In the genomic region with DNA sequence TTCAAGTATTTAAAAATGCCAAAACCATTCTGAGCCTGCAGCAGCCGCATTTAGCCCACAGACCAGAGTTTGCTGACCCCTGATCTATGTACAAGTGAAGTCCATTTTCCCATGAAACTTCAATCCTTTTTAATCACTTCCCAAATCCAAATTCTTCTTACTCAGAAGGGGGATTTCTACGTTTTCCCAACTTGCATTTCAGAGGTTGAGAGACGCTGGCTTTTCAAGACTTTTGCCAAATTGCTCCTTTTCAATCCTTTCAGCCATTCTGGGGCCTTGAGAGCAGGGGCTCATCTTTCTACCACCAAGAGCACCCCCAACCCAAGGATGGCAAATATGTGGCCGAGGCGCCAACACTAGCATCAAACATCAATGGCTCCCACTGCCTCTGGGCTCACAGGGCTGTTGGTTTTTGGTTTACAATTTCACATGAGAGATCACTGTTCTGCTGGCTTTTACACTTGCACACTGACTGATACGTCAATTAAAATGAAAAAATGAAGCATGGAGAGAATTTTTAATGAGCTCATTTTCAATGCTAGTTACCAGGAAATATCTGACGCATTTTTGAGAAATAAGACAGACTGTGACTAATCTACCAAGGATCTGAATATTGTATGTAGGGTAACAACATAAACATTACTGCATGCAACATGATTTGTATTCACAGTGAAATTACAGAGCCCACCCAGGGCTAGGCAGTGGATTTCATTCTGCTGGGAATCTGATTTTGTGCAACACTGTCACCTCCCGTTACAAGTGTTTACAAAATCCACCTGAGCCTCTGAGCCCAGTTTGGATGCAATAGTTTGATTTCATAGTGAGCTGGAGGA, we compare ENCODE assay signal across 7 cellular contexts. TPM values are rescaled to one million over a fixed set of nuclear protein-coding genes. Genes with fewer than 3 reads are reported as not detected.
DNase-seq lines count a peak whose midpoint lies in the region; TF ChIP-seq lines count a peak whose summit lies in the region.
"Not testable (repeated sequence)": the region's sequence is repeated elsewhere in the genome, so short reads cannot be mapped to it uniquely, and the experiment has no call there.

No MANE protein-coding gene starts in this region.

- not testable (repeated sequence) for H3K9me3 ChIP-seq in OCI-LY1 (ENCODE audit: low read length); mesenchymal stem cell (ENCODE audit: control insufficient read depth, low read length); skeletal muscle satellite cell (replicated peaks; ENCODE audit: low read length)

- peak overlapping the region; percentile 11 for H2BK120ac ChIP-seq in mesenchymal stem cell (ENCODE audit: low read depth, low read length)

- H3K27me3 ChIP-seq in OCI-LY1 (ENCODE audit: insufficient read depth, low read length); mesenchymal stem cell (ENCODE audit: control insufficient read depth in 1 of 2, insufficient read depth in 1 of 2, low read length in 2 of 2); skeletal muscle satellite cell (ENCODE audit: control insufficient read depth, insufficient read depth, low read length): not testable (repeated sequence)

- H3K79me1 ChIP-seq in mesenchymal stem cell (replicated peaks; ENCODE audit: low read length, poor library complexity, severe bottlenecking): not testable (repeated sequence)

- H2BK15ac ChIP-seq in mesenchymal stem cell (ENCODE audit: low read depth, poor library complexity, severe bottlenecking): not testable (repeated sequence)

- H3K14ac ChIP-seq in mesenchymal stem cell (ENCODE audit: low read length in 2 of 2): not testable (repeated sequence)

- DNase-seq in EL (peak; percentile 90), fibroblast of villous mesenchyme (ENCODE audit: low read depth) (peak; percentile 78), mesenchymal stem cell (peak; percentile 87)
- peak; percentile 11 for DNase-seq in activated CD8-positive, alpha-beta memory T cell treated with anti-CD3 and anti-CD28 coated beads for 24 hours
- DNase-seq in caudate nucleus (lab: John Stamatoyannopoulos, UW): not testable (repeated sequence)

- not testable (repeated sequence) for H4K20me1 ChIP-seq in OCI-LY1 (ENCODE audit: insufficient read depth, low read length)

- not testable (repeated sequence) for H2AK5ac ChIP-seq in mesenchymal stem cell (ENCODE audit: low read length, severe bottlenecking)

- H3K4me2 ChIP-seq in OCI-LY1 (ENCODE audit: low read length): peak overlapping the region; percentile 48; the same call in 1 of the 2 replicates
- H3K4me2 ChIP-seq in mesenchymal stem cell (ENCODE audit: low read length, poor library complexity, severe bottlenecking): not testable (repeated sequence)
- peak overlapping the region; percentile 71 for H3K4me2 ChIP-seq in skeletal muscle satellite cell (ENCODE audit: low read length)

- peak overlapping the region in 1 of 2 experiments; percentile 21 for H2BK12ac ChIP-seq in mesenchymal stem cell (ENCODE audit: low read length in 2 of 2)

- not testable (repeated sequence) for H3K9me2 ChIP-seq in OCI-LY1 (ENCODE audit: low read depth, low read length)

- peak overlapping the region; percentile 5 to 20 for H3K4ac ChIP-seq in mesenchymal stem cell (ENCODE audit: low read depth in 1 of 2, low read length in 2 of 2)

- peaks cover 52% of the 10 kb centered on the region for H3K4me1 ChIP-seq in OCI-LY1 (ENCODE audit: insufficient read depth, low read length, severe bottlenecking)
- peaks cover 19% of the 10 kb centered on the region for H3K4me1 ChIP-seq in mesenchymal stem cell (ENCODE audit: control insufficient read depth, insufficient read depth, low read depth, low read length)
- peaks cover 82% of the 10 kb centered on the region for H3K4me1 ChIP-seq in skeletal muscle satellite cell (ENCODE audit: control insufficient read depth, insufficient read depth, low read length)

- peak overlapping the region; percentile 44 to 67 for H3K18ac ChIP-seq in mesenchymal stem cell (ENCODE audit: low read depth in 1 of 2, low read length in 2 of 2)

- H3K23ac ChIP-seq in mesenchymal stem cell (ENCODE audit: low read length in 2 of 2): not testable (repeated sequence)

- H3K27ac ChIP-seq in OCI-LY1 (ENCODE audit: low read depth, low read length, poor library complexity, severe bottlenecking) (peak overlapping the region; percentile 66), caudate nucleus (ENCODE audit: low read depth, low read length) (peak overlapping the region; percentile 60), mesenchymal stem cell (ENCODE audit: low read length, poor library complexity, severe bottlenecking) (peak overlapping the region; percentile 77)

- not testable (repeated sequence) for H3K36me3 ChIP-seq in OCI-LY1 (ENCODE audit: insufficient read depth, low read length); mesenchymal stem cell (ENCODE audit: control insufficient read depth in 1 of 2, insufficient read depth in 2 of 2, low read depth in 1 of 2, low read length in 2 of 2); skeletal muscle satellite cell (ENCODE audit: insufficient read depth, low read length)

- 33% methylated on average over 5 of the region's 8 CpGs for WGBS in mesenchymal stem cell

- peak overlapping the region; percentile 4 for H4K91ac ChIP-seq in mesenchymal stem cell (ENCODE audit: low read length)

- not testable (repeated sequence) for H2BK5ac ChIP-seq in mesenchymal stem cell (ENCODE audit: low read depth, low read length, poor library complexity, severe bottlenecking)

- H2AFZ ChIP-seq in OCI-LY1 (ENCODE audit: low read length); mesenchymal stem cell (ENCODE audit: low read depth, low read length): not testable (repeated sequence)

- TF ChIP-seq CTCF in OCI-LY1 (IDR thresholded peaks at IDR 0.05; ENCODE audit: low read length); fibroblast of villous mesenchyme (IDR thresholded peaks at IDR 0.05; ENCODE audit: insufficient read depth, low read depth, low read length): not testable (repeated sequence)

- not testable (repeated sequence) for H3K9ac ChIP-seq in OCI-LY1 (ENCODE audit: low read length)
- H3K9ac ChIP-seq in mesenchymal stem cell (ENCODE audit: low read length) (peak overlapping the region; percentile 79), skeletal muscle satellite cell (ENCODE audit: low read depth, low read length) (peak overlapping the region; percentile 84)

- peaks cover 13% of the 10 kb centered on the region; the same call in 1 of the 2 replicates for H3K79me2 ChIP-seq in OCI-LY1 (ENCODE audit: insufficient read depth, low read length)

- not testable (repeated sequence) for H4K8ac ChIP-seq in mesenchymal stem cell (ENCODE audit: low read length)

- H3K4me3 ChIP-seq in OCI-LY1 (ENCODE audit: low read depth, low read length, poor library complexity, severe bottlenecking): not testable (repeated sequence)
- H3K4me3 ChIP-seq in fibroblast of villous mesenchyme (ENCODE audit: low read depth, low read length): peak overlapping the region; percentile 16
- H3K4me3 ChIP-seq in mesenchymal stem cell (ENCODE audit: insufficient read depth in 1 of 2, low read depth in 1 of 2, low read length in 2 of 2): peak overlapping the region in 1 of 2 experiments; percentile 46
- H3K4me3 ChIP-seq in skeletal muscle satellite cell (ENCODE audit: low read length): peak overlapping the region; percentile 55

- H3F3A ChIP-seq in OCI-LY1 (ENCODE audit: insufficient read depth, low read length): not testable (repeated sequence)

RNA-seq across cellular contexts. Expression of gene ARHGAP17, which starts 27.6 kb away (rescaled TPM):
- total RNA-seq in fibroblast of villous mesenchyme: 32.5 and 36.7 TPM in 2 replicates
- polyA plus RNA-seq in mesenchymal stem cell (2013, experiment 1 of 2): 59.1 TPM
- 55.8 TPM for polyA plus RNA-seq in mesenchymal stem cell (2013, experiment 2 of 2)
- total RNA-seq in skeletal muscle satellite cell (2012; rRNA removed): 24.1 and 27.3 TPM in 2 replicates
